8 cellular contexts compared by ENCODE assay signal in genomic region chr5:134524826-134525686, GRCh38. TPM values are rescaled to one million over a fixed set of nuclear protein-coding genes. Genes with fewer than 3 reads are reported as not detected.
DNase-seq lines count a peak whose midpoint lies in the region; ATAC-seq and TF ChIP-seq lines count a peak whose summit lies in the region.

Gene JADE2, plus strand, starts transcription at chr5:134525670. Its CDS starts 10,188 bp downstream, at chr5:134535858.

- no peaks in the 10 kb centered on the region for H3K36me3 Mint-ChIP-seq in neural crest cell (ENCODE audit: low read depth)

- TF ChIP-seq POLR2A in stomach (IDR thresholded peaks at IDR 0.05) = no peak

- no peaks in the 10 kb centered on the region for H3K9me3 ChIP-seq in stomach

- H3K36me3 ChIP-seq in stomach = no peaks in the 10 kb centered on the region

- no peaks in the 10 kb centered on the region for H3K9me3 Mint-ChIP-seq in neural crest cell

- peak; percentile 43 for ATAC-seq in GM18909 (IDR thresholded peaks at IDR 0.05; ENCODE audit: poor library complexity, unreplicated experiment)

- peak within 1 kb of the TSS; percentile 94 to 100 (median 97) for H3K27ac ChIP-seq in stomach

- peak within 1 kb of the TSS; percentile 96 for H3K4me3 Mint-ChIP-seq in neural crest cell

- no peak for TF ChIP-seq EP300 in stomach (IDR thresholded peaks at IDR 0.05)

- DNase-seq in AG09309 (ENCODE audit: low read depth) = no peak
- DNase-seq in HK-2 (ENCODE audit: unreplicated experiment) = peak; percentile 59
- peak; percentile 41 for DNase-seq in SIG-M5 (lab: John Stamatoyannopoulos, UW)
- DNase-seq in activated gamma-delta T cell treated with Interleukin-2 at 50 U/mL for 16 hours = peak; percentile 84
- peak; percentile 45 to 79 for DNase-seq in foreskin fibroblast
- peak; percentile 28 for DNase-seq in neural crest cell (ENCODE audit: low read depth, low spot score)
- DNase-seq in stomach = peak; percentile 75

- H3K4me1 ChIP-seq in stomach = peaks cover 30 to 49% (median 43%) of the 10 kb centered on the region in 4 donors

- no peak for TF ChIP-seq CTCF in AG09309 (IDR thresholded peaks at IDR 0.05; ENCODE audit: control insufficient read depth, insufficient read depth, low read depth, low read length, missing control alignments)
- TF ChIP-seq CTCF in foreskin fibroblast (IDR thresholded peaks at IDR 0.05; ENCODE audit: low read depth, low read length) = no peak
- TF ChIP-seq CTCF in neural crest cell (conservative IDR thresholded peaks at IDR 0.05) = no peak
- peak in 1 of 7 experiments; percentile 3 for TF ChIP-seq CTCF in stomach (IDR thresholded peaks at IDR 0.05)

- H3K4me3 ChIP-seq in AG09309 (ENCODE audit: control insufficient read depth, low read depth, low read length) = peak within 1 kb of the TSS; percentile 79
- H3K4me3 ChIP-seq in foreskin fibroblast (ENCODE audit: low read depth in 1 of 2, low read length in 2 of 2) = peak within 1 kb of the TSS; percentile 89 to 92
- peak within 1 kb of the TSS; percentile 82 to 91 (median 88) for H3K4me3 ChIP-seq in stomach

- WGBS in stomach, 5 donors = 0 to 1% (median 1%) methylated on average over 46 to 57 of the region's 57 CpGs

- peak within 1 kb of the TSS; percentile 9 for H3K27ac Mint-ChIP-seq in neural crest cell (ENCODE audit: unreplicated experiment)

- peaks cover 58% of the 10 kb centered on the region for H3K27me3 Mint-ChIP-seq in neural crest cell (ENCODE audit: low read depth)

- no peaks in the 10 kb centered on the region for H3K27me3 ChIP-seq in stomach

- H3K4me1 Mint-ChIP-seq in neural crest cell = peaks cover 26% of the 10 kb centered on the region

- intact Hi-C loops in stomach (cut with DNase I; ENCODE audit: low total_unique reads) = loop anchor here (5.0 to 10.0 kb wide), 3 partner anchors 47 to 110 kb away; partner anchors contain the start of gene CDKN2AIPNL

RNA-seq across cellular contexts. Expression of gene JADE2, which starts in this region (rescaled TPM):
- total RNA-seq in neural crest cell = 2.1 and 2.4 TPM in 2 replicates
- 100 to 1,000 TPM in 1 of 5 donors, 10 to 100 TPM in 4; 16.7 to 109 (median 47.3) TPM for total RNA-seq in stomach
- polyA plus RNA-seq in stomach = 10 to 100 TPM in 1 of 3 donors, 1 to 10 TPM in 2; 6.2 to 13.0 (median 6.6) TPM
